In genomic region chr17:1627219-1627986, GRCh38 we compare ENCODE assay signal across 8 cellular contexts. TPM values are rescaled to one million over a fixed set of nuclear protein-coding genes. Genes with fewer than 3 reads are reported as not detected.
DNase-seq lines count a peak whose midpoint lies in the region; TF ChIP-seq lines count a peak whose summit lies in the region.

No MANE protein-coding gene starts in this region.

- H3K27me3 ChIP-seq in CD8-positive, alpha-beta memory T cell (ENCODE audit: insufficient read depth, low read length, poor library complexity, severe bottlenecking): no peaks in the 10 kb centered on the region
- H3K27me3 ChIP-seq in adrenal gland (no peaks in the 10 kb centered on the region), iPS-20b (ENCODE audit: insufficient read depth, low read length) (peaks cover 24% of the 10 kb centered on the region), stomach (no peaks in the 10 kb centered on the region)

- intact Hi-C loops in adrenal gland (cut with DNase I) (loop anchor here in 1 of 2 donors (5.0 kb wide), 1 partner anchor 50 kb away; no protein-coding TSS in a partner anchor), stomach (cut with DNase I; ENCODE audit: low total_unique reads) (no loop called here)

- H3K9me3 ChIP-seq in CD8-positive, alpha-beta memory T cell (ENCODE audit: low read length): no peaks in the 10 kb centered on the region
- no peaks in the 10 kb centered on the region for H3K9me3 ChIP-seq in adrenal gland (replicated peaks in 1 of 3)
- H3K9me3 ChIP-seq in iPS-20b (ENCODE audit: insufficient read depth, low read depth, low read length): no peaks in the 10 kb centered on the region
- H3K9me3 ChIP-seq in stomach: no peaks in the 10 kb centered on the region

- POLR2A ChIA-PET in CD8-positive, alpha-beta memory T cell (lab: Charles Lee): interaction anchor here (0.5 to 1.2 kb wide), 8 partner anchors 10 to 141 kb away, joined by 3 to 5 read pairs (median 4); partner anchors contain the start of genes INPP5K and PITPNA

- H3K4me1 Mint-ChIP-seq in CD8-positive, alpha-beta memory T cell: peaks cover 10 to 24% (median 11%) of the 10 kb centered on the region in 3 donors
- H3K4me1 Mint-ChIP-seq in IgD-negative memory B cell: peaks cover 37 to 39% (median 37%) of the 10 kb centered on the region in 3 donors

- peak overlapping the region in 4 of 8 donors; percentile 48 to 83 (median 62) for H3K27ac Mint-ChIP-seq in CD8-positive, alpha-beta memory T cell
- peak overlapping the region; percentile 96 to 100 (median 97) for H3K27ac Mint-ChIP-seq in IgD-negative memory B cell

- no peak for TF ChIP-seq CTCF in adrenal gland (IDR thresholded peaks at IDR 0.05)
- TF ChIP-seq CTCF in stomach (IDR thresholded peaks at IDR 0.05): no peak

- CTCF ChIA-PET in CD8-positive, alpha-beta memory T cell (lab: Charles Lee): interaction anchor here (0.6 to 5.7 kb wide), 2 partner anchors 15 to 20 kb away, joined by 4 to 49 read pairs; partner anchors contain the start of genes RILP and SCARF1

- H3K36me3 ChIP-seq in CD8-positive, alpha-beta memory T cell (ENCODE audit: insufficient read depth, low read length): no peaks in the 10 kb centered on the region
- H3K36me3 ChIP-seq in adrenal gland (replicated peaks in 1 of 2) (no peaks in the 10 kb centered on the region), iPS-20b (ENCODE audit: insufficient read depth, low read depth, low read length) (no peaks in the 10 kb centered on the region), stomach (peaks cover 0 to 16% (median 8%) of the 10 kb centered on the region in 4 donors)

- peaks cover 0 to 4% of the 10 kb centered on the region in 2 donors for H3K27me3 Mint-ChIP-seq in CD8-positive, alpha-beta memory T cell
- peaks cover 2% of the 10 kb centered on the region for H3K27me3 Mint-ChIP-seq in IgD-negative memory B cell

- peak overlapping the region; percentile 90; the same call in 1 of the 2 replicates for H3K9ac ChIP-seq in iPS-20b (ENCODE audit: low read depth, low read length)

- TF ChIP-seq EP300 in stomach (IDR thresholded peaks at IDR 0.05): no peak

- H3K36me3 Mint-ChIP-seq in CD8-positive, alpha-beta memory T cell: peaks cover 0 to 7% (median 2%) of the 10 kb centered on the region in 3 donors
- peaks cover 3% of the 10 kb centered on the region for H3K36me3 Mint-ChIP-seq in IgD-negative memory B cell

- no peak for DNase-seq in CD8-positive, alpha-beta memory T cell
- DNase-seq in adrenal gland (peak in 4 of 7 donors; percentile 50 to 77 (median 57)), stomach (no peak), NCI-H774 (lab: John Stamatoyannopoulos, UW) (no peak), KG1 (lab: John Stamatoyannopoulos, UW) (no peak), activated gamma-delta T cell treated with Interleukin-2 at 50 U/mL for 16 hours (no peak)

- H3K4me3 ChIP-seq in CD8-positive, alpha-beta memory T cell (ENCODE audit: low read length): peak overlapping the region; percentile 77
- H3K4me3 ChIP-seq in adrenal gland: peak overlapping the region; percentile 2 to 82 (median 53)
- H3K4me3 ChIP-seq in iPS-20b (ENCODE audit: low read length): peak overlapping the region; percentile 81
- peak overlapping the region; percentile 62 to 93 (median 76) for H3K4me3 ChIP-seq in stomach

- H3K27ac ChIP-seq in CD8-positive, alpha-beta memory T cell (ENCODE audit: low read depth, low read length): peak overlapping the region; percentile 69
- peak overlapping the region in 4 of 5 donors; percentile 48 to 96 (median 77) for H3K27ac ChIP-seq in adrenal gland
- H3K27ac ChIP-seq in iPS-20b (ENCODE audit: low read length): no peak overlapping the region
- H3K27ac ChIP-seq in stomach: peak overlapping the region; percentile 90 to 95 (median 92)

- H3K9me3 Mint-ChIP-seq in CD8-positive, alpha-beta memory T cell: peaks cover 0 to 2% (median 0%) of the 10 kb centered on the region in 5 donors
- no peaks in the 10 kb centered on the region for H3K9me3 Mint-ChIP-seq in IgD-negative memory B cell

- TF ChIP-seq POLR2A in adrenal gland (IDR thresholded peaks at IDR 0.05) (peak; percentile 31 to 42), stomach (IDR thresholded peaks at IDR 0.05) (no peak)

- H3K4me1 ChIP-seq in CD8-positive, alpha-beta memory T cell (ENCODE audit: insufficient read depth, low read length): peaks cover 17% of the 10 kb centered on the region
- H3K4me1 ChIP-seq in adrenal gland (replicated peaks in 1 of 2) (peaks cover 10 to 38% of the 10 kb centered on the region in 2 donors), iPS-20b (ENCODE audit: insufficient read depth, low read length) (peaks cover 4% of the 10 kb centered on the region), stomach (peaks cover 31 to 51% (median 47%) of the 10 kb centered on the region in 4 donors)

- peak overlapping the region; percentile 73 to 91 (median 78) for H3K4me3 Mint-ChIP-seq in CD8-positive, alpha-beta memory T cell
- H3K4me3 Mint-ChIP-seq in IgD-negative memory B cell: peak overlapping the region; percentile 93 to 99 (median 96)

- WGBS in adrenal gland, 4 donors: 21 to 59% (median 33%) methylated on average over 2 to 39 of the region's 39 CpGs
- 19 to 54% (median 29%) methylated on average over 9 to 39 of the region's 39 CpGs for WGBS in stomach, 5 donors

RNA-seq across cellular contexts. Expression of gene SLC43A2, which starts 1.2 kb away (rescaled TPM):
- 10 to 100 TPM in 1 of 2 experiments, 1 to 10 TPM in 1; 9.0 to 10.2 TPM for total RNA-seq in CD8-positive, alpha-beta memory T cell
- polyA plus RNA-seq in CD8-positive, alpha-beta memory T cell: 1.6 TPM
- 27.3 TPM for polyA plus RNA-seq in IgD-negative memory B cell
- 10 to 100 TPM; 12.3 to 32.5 (median 19.8) TPM for total RNA-seq in adrenal gland
- 10 to 100 TPM in 1 of 3 donors, 1 to 10 TPM in 2; 6.8 to 17.2 (median 7.5) TPM for polyA plus RNA-seq in adrenal gland
- total RNA-seq in stomach: 10 to 100 TPM in 2 of 5 donors, 1 to 10 TPM in 2, under 1 TPM in 1; 0.29 to 15.8 (median 6.5) TPM
- 1 to 10 TPM; 1.8 to 5.9 (median 4.6) TPM for polyA plus RNA-seq in stomach

RNA-seq across cellular contexts. Expression of gene SCARF1, which starts 18.1 kb away (rescaled TPM):
- under 1 TPM; 0.71 to 0.94 TPM for total RNA-seq in CD8-positive, alpha-beta memory T cell
- 0.39 TPM for polyA plus RNA-seq in CD8-positive, alpha-beta memory T cell
- 0.19 TPM for polyA plus RNA-seq in IgD-negative memory B cell
- 10 to 100 TPM in 7 of 8 donors, 1 to 10 TPM in 1; 9.3 to 24.8 (median 18.9) TPM for total RNA-seq in adrenal gland
- 10 to 100 TPM in 2 of 3 donors, under 1 TPM in 1; 0.81 to 19.1 (median 10.5) TPM for polyA plus RNA-seq in adrenal gland
- total RNA-seq in stomach: 100 to 1,000 TPM in 1 of 5 donors, 10 to 100 TPM in 2, 1 to 10 TPM in 2; 4.1 to 119 (median 53.1) TPM
- 1 to 10 TPM; 1.4 to 2.7 (median 2.0) TPM for polyA plus RNA-seq in stomach

RNA-seq across cellular contexts. Expression of gene RILP, which starts 22.3 kb away (rescaled TPM):
- 1 to 10 TPM; 2.1 to 3.0 TPM for total RNA-seq in CD8-positive, alpha-beta memory T cell
- 3.7 TPM for polyA plus RNA-seq in CD8-positive, alpha-beta memory T cell
- polyA plus RNA-seq in IgD-negative memory B cell (2.6 TPM), adrenal gland (10 to 100 TPM; 37.9 to 46.5 (median 40.4) TPM), stomach (10 to 100 TPM; 15.6 to 32.4 (median 19.2) TPM)
- total RNA-seq in adrenal gland (10 to 100 TPM; 21.5 to 78.3 (median 36.2) TPM), stomach (100 to 1,000 TPM in 1 of 5 donors, 10 to 100 TPM in 3, 1 to 10 TPM in 1; 8.6 to 284 (median 39.1) TPM)

RNA-seq across cellular contexts. Expression of gene PRPF8, which starts 57.3 kb away (rescaled TPM):
- 100 to 1,000 TPM; 430 to 447 TPM for total RNA-seq in CD8-positive, alpha-beta memory T cell
- 209 TPM for polyA plus RNA-seq in CD8-positive, alpha-beta memory T cell
- polyA plus RNA-seq in IgD-negative memory B cell (156 TPM), adrenal gland (100 to 1,000 TPM; 107 to 439 (median 155) TPM), stomach (10 to 100 TPM; 33.6 to 83.4 (median 38.4) TPM)
- total RNA-seq in adrenal gland (100 to 1,000 TPM; 179 to 748 (median 254) TPM), stomach (100 to 1,000 TPM; 126 to 252 (median 201) TPM)

Comparison
In these comparisons a context has a peak if more than half of its experiments do, and no peak if none do; other contexts are left out.
1. DNase-seq: peak in adrenal gland (4 of 7); none in CD8-positive, alpha-beta memory T cell (0 of 5), stomach (single experiment), NCI-H774 (single experiment), KG1 (single experiment) and activated gamma-delta T cell treated with Interleukin-2 at 50 U/mL for 16 hours (single experiment).
2. POLR2A ChIP-seq: peak in adrenal gland (2 of 2); none in stomach (0 of 4).
3. Peak in every context shown above with its lines, with median percentiles within 50 percentile points of each other: H3K4me3 ChIP-seq.